Comparison of ENCODE assay signal across 8 cellular contexts in genomic region chr2:74472945-74473258, GRCh38. TPM values are rescaled to one million over a fixed set of nuclear protein-coding genes. Genes with fewer than 3 reads are reported as not detected.
DNase-seq lines count a peak whose midpoint lies in the region; ATAC-seq and TF ChIP-seq lines count a peak whose summit lies in the region.

No MANE protein-coding gene starts in this region.

- H3K4me1 Mint-ChIP-seq in osteocyte (ENCODE audit: unreplicated experiment) = peaks cover 24% of the 10 kb centered on the region

- ATAC-seq in HG03460 (IDR thresholded peaks at IDR 0.05; ENCODE audit: unreplicated experiment) (no peak), GM18868 (IDR thresholded peaks at IDR 0.05; ENCODE audit: unreplicated experiment) (no peak)

- WGBS in esophagus, 2 donors = 4 to 10% methylated on average over 7 of the region's 7 CpGs

- peak overlapping the region; percentile 75 for H2AFZ ChIP-seq in OCI-LY7 (ENCODE audit: low read length)

- no peaks in the 10 kb centered on the region for H3K9me2 ChIP-seq in OCI-LY7 (ENCODE audit: insufficient read depth, low read length)

- POLR2A ChIA-PET in OCI-LY7 (lab: Charles Lee) = interaction anchor here (0.6 to 3.2 kb wide), 8 partner anchors 10 to 525 kb away, joined by 3 to 25 read pairs (median 4); partner anchors contain the start of genes AUP1, CCDC142, HTRA2 and TTC31

- no peak for TF ChIP-seq CTCF in OCI-LY7 (conservative IDR thresholded peaks at IDR 0.05; ENCODE audit: low read length)
- no peak for TF ChIP-seq CTCF in osteocyte (IDR thresholded peaks at IDR 0.05)

- peak overlapping the region; percentile 81 for H3K27ac ChIP-seq in OCI-LY7 (ENCODE audit: low read depth, low read length, poor library complexity, severe bottlenecking)
- H3K27ac ChIP-seq in esophagus (ENCODE audit: low read depth in 2 of 2, low read length in 1 of 2) = peak overlapping the region; percentile 95 to 99

- peak overlapping the region; percentile 89 for H3K4me2 ChIP-seq in OCI-LY7 (ENCODE audit: low read length)

- H3K36me3 Mint-ChIP-seq in osteocyte (ENCODE audit: unreplicated experiment) = peaks cover 10% of the 10 kb centered on the region

- no peaks in the 10 kb centered on the region for H3K9me3 Mint-ChIP-seq in osteocyte (ENCODE audit: unreplicated experiment)

- H3K9ac ChIP-seq in ES-I3 (ENCODE audit: low read depth, low read length) = peak overlapping the region; percentile 78

- no peaks in the 10 kb centered on the region for H3K9me3 ChIP-seq in ES-I3 (ENCODE audit: control insufficient read depth, insufficient read depth, low read length)
- H3K9me3 ChIP-seq in OCI-LY7 (ENCODE audit: low read length) = no peaks in the 10 kb centered on the region
- H3K9me3 ChIP-seq in esophagus (ENCODE audit: control insufficient read depth in 2 of 2, insufficient read depth in 1 of 2, low read depth in 1 of 2, low read length in 1 of 2) = no peaks in the 10 kb centered on the region

- H3K27me3 ChIP-seq in esophagus (ENCODE audit: control insufficient read depth in 1 of 2, insufficient read depth in 2 of 2, low read length in 2 of 2) = no peaks in the 10 kb centered on the region

- CTCF ChIA-PET in OCI-LY7 (lab: Charles Lee; ENCODE audit: unreplicated experiment) = interaction anchor here (0.6 kb wide), 1 partner anchor 15 kb away, joined by 6 read pairs; the partner anchor contains the start of gene WBP1

- H3K4me1 ChIP-seq in ES-I3 (ENCODE audit: insufficient read depth, low read length) = no peaks in the 10 kb centered on the region
- H3K4me1 ChIP-seq in OCI-LY7 (ENCODE audit: insufficient read depth, low read length, poor library complexity, severe bottlenecking) = peaks cover 16% of the 10 kb centered on the region
- H3K4me1 ChIP-seq in esophagus (ENCODE audit: control insufficient read depth in 2 of 2, insufficient read depth in 2 of 2, low read length in 1 of 2) = peaks cover 4 to 5% of the 10 kb centered on the region in 2 donors

- DNase-seq in OCI-LY7 (ENCODE audit: low spot score) (no peak), osteocyte (ENCODE audit: extremely low spot score, unreplicated experiment) (no peak), NCI-H226 (no peak), ACHN (no peak)

- H4K20me1 ChIP-seq in OCI-LY7 (ENCODE audit: insufficient read depth, low read length) = no peaks in the 10 kb centered on the region

- in situ Hi-C loops in ACHN (cut with HindIII; ENCODE audit: low pct_ligation_motif_present, low pct_unique_long_range_greater_than_20kb, low sequenced_read_pairs) = no loop called here

- TSS peak; percentile 95 for BruUV-seq in OCI-LY7 (replicated peaks; lab: Mats Ljungman, UMichigan)

- H3K36me3 ChIP-seq in ES-I3 (ENCODE audit: insufficient read depth, low read length) = no peaks in the 10 kb centered on the region; the same call in 1 of the 2 replicates
- H3K36me3 ChIP-seq in OCI-LY7 (ENCODE audit: insufficient read depth, low read length) = peaks cover 31% of the 10 kb centered on the region
- peaks cover 0 to 17% of the 10 kb centered on the region in 2 donors for H3K36me3 ChIP-seq in esophagus (ENCODE audit: control insufficient read depth in 2 of 2, insufficient read depth in 2 of 2, low read length in 1 of 2)

- H3K4me3 Mint-ChIP-seq in osteocyte (ENCODE audit: unreplicated experiment) = peak overlapping the region; percentile 96

- intact Hi-C loops in OCI-LY7 (cut with micrococcal nuclease; ENCODE audit: unreplicated experiment) = no loop called here

- H3K4me3 ChIP-seq in OCI-LY7 (ENCODE audit: low read depth, low read length, poor library complexity, severe bottlenecking) (peak overlapping the region; percentile 85), esophagus (ENCODE audit: low read depth in 1 of 2, low read length in 2 of 2) (peak overlapping the region; percentile 77 to 84)

- H3K27ac Mint-ChIP-seq in osteocyte (ENCODE audit: unreplicated experiment) = peak overlapping the region; percentile 98

- peaks cover 7% of the 10 kb centered on the region; the same call in 1 of the 2 replicates for H3K79me2 ChIP-seq in OCI-LY7 (ENCODE audit: insufficient read depth, low read depth, low read length)

- no peaks in the 10 kb centered on the region for H3K27me3 Mint-ChIP-seq in osteocyte (ENCODE audit: unreplicated experiment)

RNA-seq across cellular contexts. Expression of gene MRPL53, which starts 0.4 kb away (rescaled TPM):
- total RNA-seq in OCI-LY7 (2014; rRNA removed; shearing (Covaris generic)) = 46.1 and 85.7 TPM in 2 replicates
- total RNA-seq in OCI-LY7 (2022) = 90.0 and 102 TPM in 2 replicates
- 10 to 100 TPM; 60.6 to 72.3 TPM for polyA plus RNA-seq in esophagus
- total RNA-seq in osteocyte = 61.5 and 67.5 TPM in 2 replicates

RNA-seq across cellular contexts. Expression of gene MOGS, which starts 7.7 kb away (rescaled TPM):
- total RNA-seq in OCI-LY7 (2014; rRNA removed; shearing (Covaris generic)) = 46.9 and 51.3 TPM in 2 replicates
- total RNA-seq in OCI-LY7 (2022) (50.1 and 52.7 TPM in 2 replicates), osteocyte (55.9 and 59.5 TPM in 2 replicates)
- polyA plus RNA-seq in esophagus = 10 to 100 TPM; 21.3 to 26.8 TPM

RNA-seq across cellular contexts. Expression of gene CCDC142, which starts 9.9 kb away (rescaled TPM):
- 52.3 and 53.0 TPM in 2 replicates for total RNA-seq in OCI-LY7 (2014; rRNA removed; shearing (Covaris generic))
- total RNA-seq in OCI-LY7 (2022) (42.5 and 52.0 TPM in 2 replicates), osteocyte (20.6 TPM in 2 replicates)
- polyA plus RNA-seq in esophagus = 10 to 100 TPM in 1 of 2 donors, 1 to 10 TPM in 1; 4.3 to 10.3 TPM

RNA-seq across cellular contexts. Expression of gene TTC31, which starts 10.0 kb away (rescaled TPM):
- total RNA-seq in OCI-LY7 (2014; rRNA removed; shearing (Covaris generic)) = 34.6 and 49.5 TPM in 2 replicates
- total RNA-seq in OCI-LY7 (2022) = 31.5 and 37.4 TPM in 2 replicates
- polyA plus RNA-seq in esophagus = 10 to 100 TPM in 1 of 2 donors, 1 to 10 TPM in 1; 9.7 to 13.4 TPM
- total RNA-seq in osteocyte = 24.2 and 24.3 TPM in 2 replicates

RNA-seq across cellular contexts. Expression of gene WBP1, which starts 14.7 kb away (rescaled TPM):
- total RNA-seq in OCI-LY7 (2014; rRNA removed; shearing (Covaris generic)) = 70.7 and 70.8 TPM in 2 replicates
- 68.8 and 83.8 TPM in 2 replicates for total RNA-seq in OCI-LY7 (2022)
- polyA plus RNA-seq in esophagus = 10 to 100 TPM; 41.3 to 50.1 TPM
- total RNA-seq in osteocyte = 86.3 and 96.1 TPM in 2 replicates
